26 cellular contexts compared by ENCODE assay signal in genomic region chr1:62790716-62791115, GRCh38.
"Had no signal": no experiment of that assay in that cellular context is flagged by ENCODE, and none has a peak within 500 bp of the region (broad histone marks: within the 10 kb centered on the region; RNA-seq: fewer than 3 reads in every experiment).

No MANE protein-coding gene starts in this region.

- H3K4me3 ChIP-seq: ascending aorta, body of pancreas, MG63, SJSA1 had no signal

- H3K4me1 ChIP-seq: ascending aorta, body of pancreas, SJSA1 had no signal

- FAIRE-seq: bronchial epithelial cell, RCC 7860 had no signal

- H3K27ac ChIP-seq: ascending aorta, body of pancreas, SJSA1 had no signal

- H3K36me3 ChIP-seq: ascending aorta, MG63, SJSA1 had no signal

- DNase-seq: activated CD4-positive, alpha-beta T cell treated with anti-CD3 and anti-CD28 coated beads for 48 hours; activated CD4-positive, alpha-beta T cell treated with anti-CD3 and anti-CD28 coated beads, Interleukin-2, amount 50 U/mL, for 4 hours; activated CD4-positive, CD25-positive, alpha-beta regulatory T cell treated with anti-CD3 and anti-CD28 coated beads, Interleukin-2, amount 50 U/mL, for 72 hours; activated CD8-positive, alpha-beta memory T cell treated with anti-CD3 and anti-CD28 coated beads, Interleukin-2, amount 50 U/mL, for 48 hours; activated CD8-positive, alpha-beta T cell treated with anti-CD3 and anti-CD28 coated beads, Interleukin-2, amount 10 ng/mL, durations not matched to agents 7 days and 5 days; activated effector memory CD4-positive, alpha-beta T cell treated with Interleukin-2 at 50 U/mL for 16 hours; activated naive CD4-positive, alpha-beta T cell; activated T-cell treated with anti-CD3 and anti-CD28 coated beads, Interleukin-2, amount 50 U/mL, for 1 hour; body of pancreas; MG63; MV-4-11; NCI-H1092 treated with DMSO at 0.1 percent for 48 hours; NCI-H1417 treated with DMSO at 0.1 percent for 48 hours; NCI-H1694; NCI-H2029; NCI-H2107; NCI-H2171 treated with DMSO at 0.1 percent for 48 hours; NCI-H226; NCI-H510A; NCI-H526 treated with DMSO at 0.1 percent for 48 hours; PC-3; SHP77 had no signal

- H3K27me3 ChIP-seq: ascending aorta, body of pancreas, MG63, SJSA1 had no signal

- H3K9me3 ChIP-seq: ascending aorta, body of pancreas, MG63, SJSA1 had no signal
